ENCODE assay signal across 8 cellular contexts in the genomic region with DNA sequence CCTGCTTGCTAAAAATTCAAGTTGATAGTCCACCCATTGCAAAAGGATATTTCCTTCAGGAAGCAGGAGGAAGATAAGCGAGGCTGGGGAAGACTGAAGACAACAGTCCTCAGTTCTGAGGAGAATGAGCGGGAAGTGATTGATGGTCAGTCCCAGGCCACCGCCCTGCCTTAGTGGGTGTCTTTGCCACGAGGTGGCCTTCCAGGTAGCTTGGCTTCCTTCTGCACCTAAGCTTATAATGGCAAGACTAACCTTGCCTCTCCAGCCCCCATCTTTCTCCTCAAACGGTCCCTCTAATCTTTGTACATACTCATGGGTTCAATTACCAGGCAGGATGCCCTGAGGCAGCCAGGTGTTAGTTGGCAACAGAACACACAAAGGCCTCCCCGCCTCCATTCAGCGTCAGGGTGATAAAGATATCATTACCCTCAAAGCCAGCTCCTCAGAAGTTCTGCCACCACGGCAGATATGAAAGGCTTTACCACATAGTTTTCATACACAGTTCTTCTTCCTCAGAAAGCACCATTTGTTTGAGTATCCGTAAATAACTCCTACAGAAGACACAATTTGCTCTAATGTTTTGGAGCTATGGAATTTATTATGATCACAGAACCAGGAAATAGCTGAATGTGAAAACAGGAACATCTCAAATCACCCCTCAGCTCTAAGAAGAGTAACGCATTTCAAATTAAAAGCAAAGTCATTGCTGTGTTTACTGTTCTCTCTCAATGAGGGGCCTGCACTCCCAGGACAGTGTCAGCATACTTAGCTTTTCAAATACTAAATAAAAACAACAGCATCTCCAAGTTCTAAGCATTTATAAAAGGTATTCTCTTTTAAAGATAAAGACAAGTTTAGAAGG.
DNase-seq lines count a peak whose midpoint lies in the region; ATAC-seq lines count a peak whose summit lies in the region.

No MANE protein-coding gene starts in this region.

- peak; percentile 49 for DNase-seq in activated CD4-positive, alpha-beta T cell treated with anti-CD3 and anti-CD28 coated beads, Interleukin-2, amount 10 ng/mL, durations not matched to agents 7 days and 5 days
- DNase-seq in naive thymus-derived CD8-positive, alpha-beta T cell = peak in 8 of 10 donors; percentile 12 to 65 (median 50)
- no peak for DNase-seq in hepatic stellate cell (ENCODE audit: low spot score)
- no peak for DNase-seq in NK-92 treated with Interleukin-12 subunit alpha and Interleukin-12 subunit beta, amount 100 ng/mL, for 24 hours (lab: John Stamatoyannopoulos, UW)
- no peak for DNase-seq in Right ventricle myocardium inferior (ENCODE audit: missing footprints)
- no peak for DNase-seq in HCEC 1CT

- H3K4me1 Mint-ChIP-seq in activated CD4-positive, alpha-beta T cell treated with anti-CD3 and anti-CD28 coated beads, Interleukin-2, amount 10 ng/mL, durations not matched to agents 7 days and 5 days = peaks cover 50% of the 10 kb centered on the region
- H3K4me1 Mint-ChIP-seq in naive thymus-derived CD8-positive, alpha-beta T cell = peaks cover 30 to 40% (median 39%) of the 10 kb centered on the region in 4 donors

- CTCF ChIA-PET in activated CD4-positive, alpha-beta T cell treated with anti-CD3 and anti-CD28 coated beads, Interleukin-2, amount 10 ng/mL, durations not matched to agents 7 days and 5 days (lab: Charles Lee) = interaction anchor here (0.5 to 2.4 kb wide), 14 partner anchors 17 to 416 kb away, joined by 3 to 9 read pairs (median 4); a partner anchor contains a TSS

- POLR2A ChIA-PET in activated CD4-positive, alpha-beta T cell treated with anti-CD3 and anti-CD28 coated beads, Interleukin-2, amount 10 ng/mL, durations not matched to agents 7 days and 5 days (lab: Charles Lee) = interaction anchor here (1.0 kb wide), 1 partner anchor 97 kb away, joined by 3 read pairs; no protein-coding TSS in a partner anchor
- POLR2A ChIA-PET in naive thymus-derived CD8-positive, alpha-beta T cell (lab: Charles Lee) = no interaction called here

- H3K36me3 Mint-ChIP-seq in activated CD4-positive, alpha-beta T cell treated with anti-CD3 and anti-CD28 coated beads, Interleukin-2, amount 10 ng/mL, durations not matched to agents 7 days and 5 days (ENCODE audit: low read depth) = peaks cover 12% of the 10 kb centered on the region
- peaks cover 0 to 3% (median 0%) of the 10 kb centered on the region in 3 donors for H3K36me3 Mint-ChIP-seq in naive thymus-derived CD8-positive, alpha-beta T cell

- no peaks in the 10 kb centered on the region for H3K9me3 Mint-ChIP-seq in activated CD4-positive, alpha-beta T cell treated with anti-CD3 and anti-CD28 coated beads, Interleukin-2, amount 10 ng/mL, durations not matched to agents 7 days and 5 days
- H3K9me3 Mint-ChIP-seq in naive thymus-derived CD8-positive, alpha-beta T cell = no peaks in the 10 kb centered on the region

- no peaks in the 10 kb centered on the region for H3K27me3 Mint-ChIP-seq in activated CD4-positive, alpha-beta T cell treated with anti-CD3 and anti-CD28 coated beads, Interleukin-2, amount 10 ng/mL, durations not matched to agents 7 days and 5 days
- no peaks in the 10 kb centered on the region for H3K27me3 Mint-ChIP-seq in naive thymus-derived CD8-positive, alpha-beta T cell

- intact Hi-C loops in Right ventricle myocardium inferior (cut with DNase I) = no loop called here

- ATAC-seq in GM19351 (IDR thresholded peaks at IDR 0.05; ENCODE audit: unreplicated experiment) = peak; percentile 58
- ATAC-seq in HG03108 (IDR thresholded peaks at IDR 0.05; ENCODE audit: unreplicated experiment) = peak; percentile 69
- peak; percentile 75 to 92 for ATAC-seq in naive thymus-derived CD8-positive, alpha-beta T cell
- ATAC-seq in Right ventricle myocardium inferior = no peak

- no peak overlapping the region for H3K4me3 Mint-ChIP-seq in activated CD4-positive, alpha-beta T cell treated with anti-CD3 and anti-CD28 coated beads, Interleukin-2, amount 10 ng/mL, durations not matched to agents 7 days and 5 days
- H3K4me3 Mint-ChIP-seq in naive thymus-derived CD8-positive, alpha-beta T cell = peak overlapping the region in 9 of 10 donors; percentile 6 to 75 (median 43)

- H3K27ac Mint-ChIP-seq in activated CD4-positive, alpha-beta T cell treated with anti-CD3 and anti-CD28 coated beads, Interleukin-2, amount 10 ng/mL, durations not matched to agents 7 days and 5 days = peak overlapping the region; percentile 59
- H3K27ac Mint-ChIP-seq in naive thymus-derived CD8-positive, alpha-beta T cell = peak overlapping the region; percentile 75 to 92 (median 86)

Comparison
In these comparisons a context has a peak if more than half of its experiments do, and no peak if none do; other contexts are left out.
1. DNase-seq: peak in activated CD4-positive, alpha-beta T cell treated with anti-CD3 and anti-CD28 coated beads, Interleukin-2, amount 10 ng/mL, durations not matched to agents 7 days and 5 days (single experiment) and naive thymus-derived CD8-positive, alpha-beta T cell (8 of 10); none in hepatic stellate cell (single experiment), NK-92 treated with Interleukin-12 subunit alpha and Interleukin-12 subunit beta, amount 100 ng/mL, for 24 hours (single experiment), Right ventricle myocardium inferior (single experiment) and HCEC 1CT (single experiment).